10 cellular contexts compared by ENCODE assay signal in the genomic region with DNA sequence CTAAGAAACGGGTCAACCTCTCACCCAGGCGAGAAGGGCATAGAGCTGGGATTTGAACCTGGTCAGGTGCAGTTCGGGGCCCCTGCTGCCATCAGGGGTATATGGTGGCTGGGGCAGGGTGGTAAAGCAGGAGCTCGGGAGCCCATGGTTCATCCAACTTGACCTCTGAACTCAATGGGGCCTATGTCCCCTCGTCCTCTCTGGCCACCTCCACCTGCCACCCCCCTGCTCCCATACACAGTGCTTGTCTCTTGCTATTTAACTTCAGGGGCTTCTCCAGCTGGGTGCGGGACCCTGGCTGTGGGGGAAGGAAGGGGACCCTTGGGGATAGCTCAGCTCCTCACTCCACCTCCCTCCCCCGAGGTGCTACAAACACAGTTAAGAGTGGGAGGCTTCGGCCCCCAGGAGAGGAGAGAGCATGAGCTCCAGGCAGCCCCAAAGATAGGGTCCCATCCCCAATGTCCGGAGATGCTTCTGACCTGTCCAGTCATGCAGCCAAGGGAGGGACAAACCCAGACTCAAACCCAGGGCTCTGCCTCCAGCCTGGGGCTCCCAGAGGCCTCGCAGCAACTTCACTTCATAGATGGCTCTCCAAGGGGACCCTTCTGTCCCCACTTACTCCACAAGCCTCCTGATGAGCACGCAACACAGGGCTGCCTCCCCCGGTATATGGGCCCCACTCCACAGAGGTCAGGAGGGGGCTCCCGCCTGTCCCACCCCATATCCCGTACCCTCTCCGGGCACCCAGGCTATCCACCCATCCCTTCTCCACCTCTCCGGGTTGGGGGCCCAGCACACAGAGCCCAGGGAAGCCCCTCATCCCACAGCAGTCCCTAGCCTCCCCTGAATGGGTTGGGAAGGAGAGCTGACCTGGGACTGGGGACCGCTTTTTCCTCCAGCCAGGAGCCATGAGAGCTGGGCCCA. TPM values are rescaled to one million over a fixed set of nuclear protein-coding genes. Genes with fewer than 3 reads are reported as not detected.
A peak's percentile ranks its signal among the peaks of the same experiment; 100 is the strongest.
DNase-seq lines count a peak whose midpoint lies in the region; ATAC-seq and TF ChIP-seq lines count a peak whose summit lies in the region.
"Had no signal": no experiment of that assay in that cellular context is flagged by ENCODE, and none has a peak within 500 bp of the region (broad histone marks: within the 10 kb centered on the region; RNA-seq: fewer than 3 reads in every experiment).

No MANE protein-coding gene starts in this region.

- no peaks in the 10 kb centered on the region for H3K27me3 Mint-ChIP-seq in CD4-positive, alpha-beta T cell
- no peaks in the 10 kb centered on the region for H3K27me3 Mint-ChIP-seq in activated B cell treated with CpG ODN at 0.5 μM for 24 hours

- peak overlapping the region; percentile 61 for H3K27ac ChIP-seq in CD4-positive, alpha-beta T cell (ENCODE audit: low read depth, low read length)
- H3K27ac ChIP-seq in SJCRH30 = no peak overlapping the region

- peaks cover 39% of the 10 kb centered on the region for H3K36me3 Mint-ChIP-seq in CD4-positive, alpha-beta T cell (ENCODE audit: low read depth)
- H3K36me3 Mint-ChIP-seq in activated B cell treated with CpG ODN at 0.5 μM for 24 hours (ENCODE audit: low read depth) = no peaks in the 10 kb centered on the region

- DNase-seq in CD4-positive, alpha-beta T cell = no peak
- DNase-seq in activated B cell treated with CpG ODN at 0.5 μM for 24 hours = no peak
- peak in 1 of 3 donors; percentile 40 for DNase-seq in mucosa of descending colon
- DNase-seq in HuH-7 (ENCODE audit: low spot score) = no peak
- DNase-seq in dermis blood vessel endothelial cell = no peak
- DNase-seq in SJCRH30 = no peak
- DNase-seq in RPMI8226 = no peak
- DNase-seq: NCI-H1417 treated with DMSO at 0.1 percent for 48 hours had no signal

- no peaks in the 10 kb centered on the region for H3K27me3 ChIP-seq in CD4-positive, alpha-beta T cell (ENCODE audit: control insufficient read depth, insufficient read depth, low read length)
- peaks cover 5% of the 10 kb centered on the region for H3K27me3 ChIP-seq in SJCRH30

- POLR2A ChIA-PET in CD4-positive, alpha-beta T cell (lab: Charles Lee) = interaction anchor here (0.6 to 6.3 kb wide), 18 partner anchors 9 to 336 kb away, joined by 3 to 62 read pairs (median 4); partner anchors contain the start of gene RAC2
- POLR2A ChIA-PET in activated B cell treated with CpG ODN at 0.5 μM for 24 hours (lab: Charles Lee) = interaction anchor here (1.0 to 2.8 kb wide), 6 partner anchors 8 to 29 kb away, joined by 3 to 20 read pairs (median 6); no protein-coding TSS in a partner anchor

- no peaks in the 10 kb centered on the region for H3K9me3 Mint-ChIP-seq in CD4-positive, alpha-beta T cell
- H3K9me3 Mint-ChIP-seq in activated B cell treated with CpG ODN at 0.5 μM for 24 hours = peaks cover 5% of the 10 kb centered on the region

- no peak for ATAC-seq in CD4-positive, alpha-beta T cell (ENCODE audit: poor library complexity)
- ATAC-seq in GM19455 (IDR thresholded peaks at IDR 0.05; ENCODE audit: unreplicated experiment) (peak; percentile 10), activated B cell treated with CpG ODN at 0.5 μM for 24 hours (ENCODE audit: low read depth) (no peak), mucosa of descending colon (peak; percentile 17)

- H3K27ac Mint-ChIP-seq in CD4-positive, alpha-beta T cell = peak overlapping the region; percentile 97
- no peak overlapping the region for H3K27ac Mint-ChIP-seq in activated B cell treated with CpG ODN at 0.5 μM for 24 hours

- peak overlapping the region; percentile 11 for H3K4me3 ChIP-seq in mucosa of descending colon
- H3K4me3 ChIP-seq in SJCRH30 = no peak overlapping the region

- H3K36me3 ChIP-seq in mucosa of descending colon (ENCODE audit: low read depth) (no peaks in the 10 kb centered on the region), SJCRH30 (no peaks in the 10 kb centered on the region)

- H3K9me3 ChIP-seq in CD4-positive, alpha-beta T cell (ENCODE audit: control insufficient read depth, low read length) = no peaks in the 10 kb centered on the region
- H3K9me3 ChIP-seq in mucosa of descending colon (no peaks in the 10 kb centered on the region), SJCRH30 (replicated peaks) (no peaks in the 10 kb centered on the region)

- CTCF ChIA-PET in CD4-positive, alpha-beta T cell (lab: Charles Lee) = interaction anchor here (0.8 to 5.5 kb wide), 10 partner anchors 9 to 172 kb away, joined by 3 to 24 read pairs (median 6); no protein-coding TSS in a partner anchor
- CTCF ChIA-PET in activated B cell treated with CpG ODN at 0.5 μM for 24 hours (lab: Charles Lee) = interaction anchor here (1.2 to 1.4 kb wide), 3 partner anchors 27 to 72 kb away, joined by 3 to 6 read pairs (median 3); no protein-coding TSS in a partner anchor

- TF ChIP-seq CTCF in CD4-positive, alpha-beta T cell (IDR thresholded peaks at IDR 0.05) = no peak
- TF ChIP-seq CTCF in activated B cell treated with CpG ODN at 0.5 μM for 24 hours (IDR thresholded peaks at IDR 0.05) (no peak), mucosa of descending colon (IDR thresholded peaks at IDR 0.05) (no peak)

- peaks cover 4% of the 10 kb centered on the region for H3K4me1 ChIP-seq in mucosa of descending colon (ENCODE audit: low read depth)
- H3K4me1 ChIP-seq in SJCRH30 = no peaks in the 10 kb centered on the region

- H3K4me3 Mint-ChIP-seq in CD4-positive, alpha-beta T cell = peak overlapping the region; percentile 93
- peak overlapping the region; percentile 65 for H3K4me3 Mint-ChIP-seq in activated B cell treated with CpG ODN at 0.5 μM for 24 hours

- peaks cover 76% of the 10 kb centered on the region for H3K4me1 Mint-ChIP-seq in CD4-positive, alpha-beta T cell (ENCODE audit: low read depth)
- peaks cover 25% of the 10 kb centered on the region for H3K4me1 Mint-ChIP-seq in activated B cell treated with CpG ODN at 0.5 μM for 24 hours

- intact Hi-C loops in CD4-positive, alpha-beta T cell (cut with DNase I, micrococcal nuclease) = loop anchor here (1.0 to 5.0 kb wide), 5 partner anchors 24 to 70 kb away; no protein-coding TSS in a partner anchor
- intact Hi-C loops in activated B cell treated with CpG ODN at 0.5 μM for 24 hours (cut with micrococcal nuclease) = no loop called here
- intact Hi-C loops in mucosa of descending colon (cut with DNase I, micrococcal nuclease) = no loop called here

RNA-seq across cellular contexts. Expression of gene IL2RB, which starts 0.7 kb away (rescaled TPM):
- total RNA-seq in CD4-positive, alpha-beta T cell = 10 to 100 TPM; 47.5 to 49.6 TPM
- 11.0 and 12.7 TPM in 2 replicates for total RNA-seq in activated B cell treated with CpG ODN at 0.5 μM for 24 hours
- 1 to 10 TPM; 4.5 to 5.8 (median 5.3) TPM for total RNA-seq in mucosa of descending colon
- 0.05 TPM in 1 of 2 replicates, not detected in the other for total RNA-seq in dermis blood vessel endothelial cell
- total RNA-seq in SJCRH30 (2014; rRNA removed; shearing (Covaris generic)) = 0.13 and 0.26 TPM in 2 replicates

RNA-seq across cellular contexts. Expression of gene C1QTNF6, which starts 39.0 kb away (rescaled TPM):
- total RNA-seq in CD4-positive, alpha-beta T cell = 10 to 100 TPM; 11.9 to 12.1 TPM
- total RNA-seq in activated B cell treated with CpG ODN at 0.5 μM for 24 hours = 5.2 and 8.2 TPM in 2 replicates
- 10 to 100 TPM in 2 of 3 donors, 1 to 10 TPM in 1; 8.9 to 22.5 (median 13.3) TPM for total RNA-seq in mucosa of descending colon
- 3.1 and 12.5 TPM in 2 replicates for total RNA-seq in dermis blood vessel endothelial cell
- 0.08 TPM in 1 of 2 replicates, not detected in the other for total RNA-seq in SJCRH30 (2014; rRNA removed; shearing (Covaris generic))

RNA-seq across cellular contexts. Expression of gene TMPRSS6, which starts 39.5 kb away (rescaled TPM):
- under 1 TPM; 0.19 to 0.39 TPM for total RNA-seq in CD4-positive, alpha-beta T cell
- total RNA-seq in activated B cell treated with CpG ODN at 0.5 μM for 24 hours (4.6 and 5.4 TPM in 2 replicates), mucosa of descending colon (under 1 TPM in 2 of 3 donors, not detected in 1; 0.29 to 0.46 TPM), dermis blood vessel endothelial cell (not detected in 2 replicates)
- not detected in 2 replicates for total RNA-seq in SJCRH30 (2014; rRNA removed; shearing (Covaris generic))
- total RNA-seq: Right ventricle myocardium inferior had no signal

Comparison
In these comparisons a context has a peak if more than half of its experiments do, and no peak if none do; other contexts are left out.
1. ATAC-seq: peak in GM19455 (single experiment) and mucosa of descending colon (single experiment); none in CD4-positive, alpha-beta T cell (single experiment) and activated B cell treated with CpG ODN at 0.5 μM for 24 hours (single experiment).
2. intact Hi-C loops: an anchor here in CD4-positive, alpha-beta T cell (1.0 to 5.0 kb wide); none called in activated B cell treated with CpG ODN at 0.5 μM for 24 hours and mucosa of descending colon.